Comparison of ENCODE assay signal across 8 cellular contexts in genomic region chr9:92501671-92502393, GRCh38. TPM values are rescaled to one million over a fixed set of nuclear protein-coding genes. Genes with fewer than 3 reads are reported as not detected.
DNase-seq lines count a peak whose midpoint lies in the region; ATAC-seq and TF ChIP-seq lines count a peak whose summit lies in the region.

No MANE protein-coding gene starts in this region.

- no peak overlapping the region for H2AFZ ChIP-seq in MM.1S (ENCODE audit: low read length)

- no peaks in the 10 kb centered on the region for H3K4me1 Mint-ChIP-seq in activated T-helper 2 cell treated with anti-CD3 and anti-CD28 coated beads, Interferon-gamma antibody, Interleukin-2, Interleukin-4, amounts not matched to agents 10 μg/mL and 5 μg/mL and 100 μg/mL, durations not matched to agents 14 hours and 24 hours and 36 hours (ENCODE audit: low read depth)

- no peaks in the 10 kb centered on the region for H3F3A ChIP-seq in MM.1S (ENCODE audit: insufficient read depth, low read length)

- no peak overlapping the region for H3K4me3 Mint-ChIP-seq in activated T-helper 2 cell treated with anti-CD3 and anti-CD28 coated beads, Interferon-gamma antibody, Interleukin-2, Interleukin-4, amounts not matched to agents 10 μg/mL and 5 μg/mL and 100 μg/mL, durations not matched to agents 14 hours and 24 hours and 36 hours (ENCODE audit: low read depth)

- peak; percentile 20 for DNase-seq in activated CD4-positive, alpha-beta T cell treated with anti-CD3 and anti-CD28 coated beads for 48 hours
- no peak for DNase-seq in activated CD4-positive, alpha-beta T cell treated with anti-CD3 and anti-CD28 coated beads for 4 hours
- DNase-seq in MM.1S (peak; percentile 43), coronary artery (ENCODE audit: low spot score) (peak; percentile 88), mucosa of gallbladder (ENCODE audit: low spot score) (peak; percentile 48), middle frontal gyrus (ENCODE audit: extremely low spot score, low spot score) (no peak)
- DNase-seq in activated T-helper 2 cell treated with anti-CD3 and anti-CD28 coated beads, Interferon-gamma antibody, Interleukin-2, Interleukin-4, amounts not matched to agents 10 μg/mL and 5 μg/mL and 100 μg/mL, durations not matched to agents 14 hours and 24 hours and 36 hours (ENCODE audit: low spot score): no peak

- H3K4me1 ChIP-seq in MM.1S (ENCODE audit: low read length): no peaks in the 10 kb centered on the region

- no peak overlapping the region for H3K4me2 ChIP-seq in MM.1S (ENCODE audit: low read depth, low read length)

- H3K36me3 Mint-ChIP-seq in activated T-helper 2 cell treated with anti-CD3 and anti-CD28 coated beads, Interferon-gamma antibody, Interleukin-2, Interleukin-4, amounts not matched to agents 10 μg/mL and 5 μg/mL and 100 μg/mL, durations not matched to agents 14 hours and 24 hours and 36 hours (ENCODE audit: low read depth): peaks cover 3% of the 10 kb centered on the region

- no peak for ATAC-seq in GM18867 (IDR thresholded peaks at IDR 0.05; ENCODE audit: unreplicated experiment)

- TF ChIP-seq CTCF in MM.1S (IDR thresholded peaks at IDR 0.05; ENCODE audit: low read length): peak; percentile 61
- TF ChIP-seq CTCF in coronary artery (IDR thresholded peaks at IDR 0.05): no peak

- H3K79me2 ChIP-seq in MM.1S (ENCODE audit: low read length): no peaks in the 10 kb centered on the region

- H3K27ac Mint-ChIP-seq in activated T-helper 2 cell treated with anti-CD3 and anti-CD28 coated beads, Interferon-gamma antibody, Interleukin-2, Interleukin-4, amounts not matched to agents 10 μg/mL and 5 μg/mL and 100 μg/mL, durations not matched to agents 14 hours and 24 hours and 36 hours: no peak overlapping the region

- H3K9me2 ChIP-seq in MM.1S (replicated peaks; ENCODE audit: insufficient read depth, low read length): no peaks in the 10 kb centered on the region

- no peaks in the 10 kb centered on the region for H3K36me3 ChIP-seq in MM.1S (replicated peaks; ENCODE audit: insufficient read depth, low read length)

- no peak overlapping the region for H3K9ac ChIP-seq in MM.1S (ENCODE audit: low read length)

- H3K4me3 ChIP-seq in MM.1S (ENCODE audit: low read length) (no peak overlapping the region), coronary artery (no peak overlapping the region)

- H4K20me1 ChIP-seq in MM.1S (ENCODE audit: insufficient read depth, low read length): no peaks in the 10 kb centered on the region

- H3K9me3 Mint-ChIP-seq in activated T-helper 2 cell treated with anti-CD3 and anti-CD28 coated beads, Interferon-gamma antibody, Interleukin-2, Interleukin-4, amounts not matched to agents 10 μg/mL and 5 μg/mL and 100 μg/mL, durations not matched to agents 14 hours and 24 hours and 36 hours: no peaks in the 10 kb centered on the region

- H3K27ac ChIP-seq in MM.1S (ENCODE audit: low read length) (no peak overlapping the region), coronary artery (peak overlapping the region; percentile 46 to 89)

- intact Hi-C loops in activated T-helper 2 cell treated with anti-CD3 and anti-CD28 coated beads, Interferon-gamma antibody, Interleukin-2, Interleukin-4, amounts not matched to agents 10 μg/mL and 5 μg/mL and 100 μg/mL, durations not matched to agents 14 hours and 24 hours and 36 hours (cut with micrococcal nuclease): no loop called here

- H3K9me3 ChIP-seq in MM.1S (replicated peaks; ENCODE audit: insufficient read depth, low read length): no peaks in the 10 kb centered on the region

- H3K27me3 Mint-ChIP-seq in activated T-helper 2 cell treated with anti-CD3 and anti-CD28 coated beads, Interferon-gamma antibody, Interleukin-2, Interleukin-4, amounts not matched to agents 10 μg/mL and 5 μg/mL and 100 μg/mL, durations not matched to agents 14 hours and 24 hours and 36 hours (ENCODE audit: low read depth): no peaks in the 10 kb centered on the region

- H3K27me3 ChIP-seq in MM.1S (replicated peaks; ENCODE audit: insufficient read depth, low read length): no peaks in the 10 kb centered on the region

RNA-seq across cellular contexts. Expression of gene ASPN, which starts 19.5 kb away (rescaled TPM):
- 40.9 TPM for total RNA-seq in mucosa of gallbladder
- not detected in 2 replicates for total RNA-seq in activated T-helper 2 cell treated with anti-CD3 and anti-CD28 coated beads, Interferon-gamma antibody, Interleukin-2, Interleukin-4, amounts not matched to agents 10 μg/mL and 5 μg/mL and 100 μg/mL, durations not matched to agents 14 hours and 24 hours and 36 hours

RNA-seq across cellular contexts. Expression of gene ECM2, which starts 34.0 kb away (rescaled TPM):
- total RNA-seq in mucosa of gallbladder: 8.2 TPM
- total RNA-seq in activated T-helper 2 cell treated with anti-CD3 and anti-CD28 coated beads, Interferon-gamma antibody, Interleukin-2, Interleukin-4, amounts not matched to agents 10 μg/mL and 5 μg/mL and 100 μg/mL, durations not matched to agents 14 hours and 24 hours and 36 hours: not detected in 2 replicates

Comparison
In these comparisons a context has a peak if more than half of its experiments do, and no peak if none do; other contexts are left out.
1. DNase-seq: peak in activated CD4-positive, alpha-beta T cell treated with anti-CD3 and anti-CD28 coated beads for 48 hours (single experiment), MM.1S (single experiment), coronary artery (single experiment) and mucosa of gallbladder (single experiment); none in activated CD4-positive, alpha-beta T cell treated with anti-CD3 and anti-CD28 coated beads for 4 hours (0 of 2), activated T-helper 2 cell treated with anti-CD3 and anti-CD28 coated beads, Interferon-gamma antibody, Interleukin-2, Interleukin-4, amounts not matched to agents 10 μg/mL and 5 μg/mL and 100 μg/mL, durations not matched to agents 14 hours and 24 hours and 36 hours (single experiment) and middle frontal gyrus (single experiment).
2. RNA of gene ASPN, which starts 19.5 kb away (total RNA-seq): 40.9 TPM in mucosa of gallbladder (single experiment); not detected in activated T-helper 2 cell treated with anti-CD3 and anti-CD28 coated beads, Interferon-gamma antibody, Interleukin-2, Interleukin-4, amounts not matched to agents 10 μg/mL and 5 μg/mL and 100 μg/mL, durations not matched to agents 14 hours and 24 hours and 36 hours; every median in the first group is over 10 times any median in the second.